In genomic region chr15:38212759-38213158, GRCh38 we compare ENCODE assay signal across 1 cellular context.
TF ChIP-seq lines count a peak whose summit lies in the region.

No MANE protein-coding gene starts in this region.

TF ChIP-seq in GM23338, 12 proteins besides CTCF, POLR2A, EP300 and RAD21 (continued from another document):
- TF ChIP-seq ZNF462 (CRISPR knock-in tag; IDR thresholded peaks at IDR 0.05) (no peak), REST (IDR thresholded peaks at IDR 0.05; ENCODE audit: unreplicated experiment) (no peak), STAT1 (IDR thresholded peaks at IDR 0.05; ENCODE audit: unreplicated experiment) (no peak), EZH2phosphoT487 (IDR thresholded peaks at IDR 0.05; ENCODE audit: unreplicated experiment) (no peak), ZNF331 (CRISPR knock-in tag; IDR thresholded peaks at IDR 0.05; ENCODE audit: low read depth) (no peak), NANOG (IDR thresholded peaks at IDR 0.05; ENCODE audit: borderline replicate concordance) (no peak), EZH2 (IDR thresholded peaks at IDR 0.05; ENCODE audit: low read depth, unreplicated experiment) (no peak), CREB1 (CRISPR knock-in tag; IDR thresholded peaks at IDR 0.05; ENCODE audit: low read depth) (no peak), POLR2AphosphoS5 (IDR thresholded peaks at IDR 0.05; ENCODE audit: low read depth) (no peak)
